18 cellular contexts compared by ENCODE assay signal in genomic region chr4:76525751-76526150, GRCh38.
A peak's percentile ranks its signal among the peaks of the same experiment; 100 is the strongest.
DNase-seq lines count a peak whose midpoint lies in the region; ATAC-seq, FAIRE-seq and TF ChIP-seq lines count a peak whose summit lies in the region.
"Had no signal": no experiment of that assay in that cellular context is flagged by ENCODE, and none has a peak within 500 bp of the region (broad histone marks: within the 10 kb centered on the region; RNA-seq: fewer than 3 reads in every experiment).

No MANE protein-coding gene starts in this region.

- TF ChIP-seq CTCF in left ventricle myocardium inferior (IDR thresholded peaks at IDR 0.05; ENCODE audit: borderline replicate concordance), result no peak
- TF ChIP-seq CTCF in ascending aorta (IDR thresholded peaks at IDR 0.05), result no peak
- no peak for TF ChIP-seq CTCF in mucosa of descending colon (IDR thresholded peaks at IDR 0.05)
- no peak for TF ChIP-seq CTCF in D721Med (IDR thresholded peaks at IDR 0.05; ENCODE audit: insufficient read depth, missing control alignments)

- FAIRE-seq in D721Med (lab: Jason Lieb, UNC), result no peak
- FAIRE-seq: A549 had no signal

- H3K27ac ChIP-seq in left ventricle myocardium inferior (replicated peaks), result peak overlapping the region; percentile 80
- peak overlapping the region; percentile 64 to 67 for H3K27ac ChIP-seq in ascending aorta
- H3K27ac ChIP-seq: KMS-11, SJCRH30 had no signal

- no peak for ATAC-seq in left ventricle myocardium superior
- ATAC-seq in mucosa of descending colon, result peak; percentile 48

- peaks cover 17% of the 10 kb centered on the region for H3K9me3 ChIP-seq in left ventricle myocardium inferior (replicated peaks)
- no peaks in the 10 kb centered on the region for H3K9me3 ChIP-seq in ascending aorta
- H3K9me3 ChIP-seq in mucosa of descending colon, result peaks cover 2% of the 10 kb centered on the region
- H3K9me3 ChIP-seq: A549, SJCRH30 had no signal

- H3K4me3 ChIP-seq in left ventricle myocardium inferior (no peak overlapping the region), ascending aorta (no peak overlapping the region), mucosa of descending colon (no peak overlapping the region)
- H3K4me3 ChIP-seq: A549, SJCRH30 had no signal

- H3K27me3 ChIP-seq in left ventricle myocardium inferior (ENCODE audit: low read depth) (no peaks in the 10 kb centered on the region), ascending aorta (no peaks in the 10 kb centered on the region)
- H3K27me3 ChIP-seq: SJCRH30 had no signal

- H3K36me3 ChIP-seq in left ventricle myocardium inferior, result no peaks in the 10 kb centered on the region
- H3K36me3 ChIP-seq in ascending aorta, result no peaks in the 10 kb centered on the region
- H3K36me3 ChIP-seq in mucosa of descending colon (ENCODE audit: low read depth), result no peaks in the 10 kb centered on the region
- H3K36me3 ChIP-seq: SJCRH30 had no signal

- intact Hi-C loops in left ventricle myocardium inferior (cut with micrococcal nuclease) (no loop called here), left ventricle myocardium superior (cut with micrococcal nuclease) (no loop called here), ascending aorta (cut with DNase I) (no loop called here), mucosa of descending colon (cut with DNase I, micrococcal nuclease) (no loop called here)

- H3K4me1 ChIP-seq in left ventricle myocardium inferior (peaks cover 22% of the 10 kb centered on the region), ascending aorta (peaks cover 0 to 13% of the 10 kb centered on the region in 2 donors), mucosa of descending colon (ENCODE audit: low read depth) (peaks cover 14% of the 10 kb centered on the region)
- H3K4me1 ChIP-seq: A549, SJCRH30 had no signal

- DNase-seq in left ventricle myocardium inferior (no peak), left ventricle myocardium superior (no peak), ascending aorta (ENCODE audit: low spot score in 2 of 2) (no peak), mucosa of descending colon (no peak), D721Med (ENCODE audit: insufficient read length, low spot score) (no peak)
- no peak for DNase-seq in stimulated activated naive CD4-positive, alpha-beta T cell treated with Interleukin-2 at 50 U/mL for 16 hours (lab: John Stamatoyannopoulos, UW)
- no peak for DNase-seq in stimulated activated CD4-positive, alpha-beta T cell treated with anti-CD3 and anti-CD28 coated beads, Interleukin-12 subunit alpha, Interleukin-12 subunit beta, amount 100 ng/mL, for 4 hours
- DNase-seq: DMS 273 treated with DMSO at 0.1 percent for 48 hours, GDM1, H7, HFFc6, NCI-H1417 treated with DMSO at 0.1 percent for 48 hours, NCI-H1930, NCI-H524 treated with DMSO at 0.1 percent for 48 hours, RPMI8226, SJCRH30 had no signal
